In genomic region chr20:25378884-25379733, GRCh38 we compare ENCODE assay signal across 30 cellular contexts. TPM values are rescaled to one million over a fixed set of nuclear protein-coding genes. Genes with fewer than 3 reads are reported as not detected.
A peak's percentile ranks its signal among the peaks of the same experiment; 100 is the strongest.
DNase-seq lines count a peak whose midpoint lies in the region; ATAC-seq and TF ChIP-seq lines count a peak whose summit lies in the region.
"Had no signal": no experiment of that assay in that cellular context is flagged by ENCODE, and none has a peak within 500 bp of the region (broad histone marks: within the 10 kb centered on the region; RNA-seq: fewer than 3 reads in every experiment).

No MANE protein-coding gene starts in this region.

- H3K4me1 Mint-ChIP-seq in Caco-2 (ENCODE audit: low read depth, unreplicated experiment) (peaks cover 45% of the 10 kb centered on the region), neural crest cell (peaks cover 23% of the 10 kb centered on the region)
- H3K4me1 Mint-ChIP-seq in activated T-helper 17 cell treated with anti-CD3 and anti-CD28 coated beads, Interleukin-2, amount 50 U/mL, for 72 hours: peaks cover 16% of the 10 kb centered on the region

- H3K27me3 ChIP-seq in Caco-2 (replicated peaks; ENCODE audit: control insufficient read depth, insufficient read depth, low read length): no peaks in the 10 kb centered on the region
- H3K27me3 ChIP-seq in upper lobe of right lung: no peaks in the 10 kb centered on the region
- H3K27me3 ChIP-seq: adrenal gland, brain microvascular endothelial cell, esophagus muscularis mucosa, foreskin keratinocyte, heart right ventricle, MG63, sigmoid colon had no signal

- peaks cover 35% of the 10 kb centered on the region for H3K4me1 ChIP-seq in Caco-2
- no peaks in the 10 kb centered on the region for H3K4me1 ChIP-seq in upper lobe of right lung
- H3K4me1 ChIP-seq: adrenal gland, foreskin keratinocyte, psoas muscle had no signal

- H3K36me3 Mint-ChIP-seq in Caco-2 (ENCODE audit: insufficient read depth, unreplicated experiment): peaks cover 41% of the 10 kb centered on the region
- H3K36me3 Mint-ChIP-seq in activated T-helper 17 cell treated with anti-CD3 and anti-CD28 coated beads, Interleukin-2, amount 50 U/mL, for 72 hours (ENCODE audit: low read depth): peaks cover 9% of the 10 kb centered on the region
- peaks cover 15% of the 10 kb centered on the region for H3K36me3 Mint-ChIP-seq in neural crest cell (ENCODE audit: low read depth)

- H3K27ac Mint-ChIP-seq in Caco-2 (ENCODE audit: unreplicated experiment): peak overlapping the region; percentile 62
- H3K27ac Mint-ChIP-seq in activated T-helper 17 cell treated with anti-CD3 and anti-CD28 coated beads, Interleukin-2, amount 50 U/mL, for 72 hours: peak overlapping the region; percentile 2
- H3K27ac Mint-ChIP-seq in neural crest cell (ENCODE audit: unreplicated experiment): peak overlapping the region; percentile 64
- H3K27ac Mint-ChIP-seq: activated naive CD4-positive, alpha-beta T cell treated with anti-CD3 and anti-CD28 coated beads for 36 hours had no signal

- no peak for ATAC-seq in activated T-helper 17 cell treated with anti-CD3 and anti-CD28 coated beads, Interleukin-2, amount 50 U/mL, for 72 hours (replicated peaks)
- ATAC-seq in upper lobe of right lung (peak; percentile 51), GM18873 (IDR thresholded peaks at IDR 0.05; ENCODE audit: low FRiP score, unreplicated experiment) (no peak)
- ATAC-seq: activated CD4-positive, CD25-positive, alpha-beta regulatory T cell treated with anti-CD3 and anti-CD28 coated beads, Interleukin-2, amount 50 U/mL, for 24 hours; foreskin keratinocyte; heart right ventricle; PC-3; psoas muscle had no signal

- no peaks in the 10 kb centered on the region for H3K9me3 Mint-ChIP-seq in Caco-2 (ENCODE audit: unreplicated experiment)
- H3K9me3 Mint-ChIP-seq in activated T-helper 17 cell treated with anti-CD3 and anti-CD28 coated beads, Interleukin-2, amount 50 U/mL, for 72 hours: no peaks in the 10 kb centered on the region
- H3K9me3 Mint-ChIP-seq in neural crest cell: no peaks in the 10 kb centered on the region
- H3K9me3 Mint-ChIP-seq: activated naive CD4-positive, alpha-beta T cell treated with anti-CD3 and anti-CD28 coated beads for 36 hours had no signal

- TF ChIP-seq CTCF in Caco-2 (IDR thresholded peaks at IDR 0.05; ENCODE audit: insufficient read depth in 1 of 2, low read depth in 1 of 2, low read length in 1 of 2, severe bottlenecking in 1 of 2, unreplicated experiment in 1 of 2): no peak
- no peak for TF ChIP-seq CTCF in neural crest cell (conservative IDR thresholded peaks at IDR 0.05)
- no peak for TF ChIP-seq CTCF in upper lobe of right lung (IDR thresholded peaks at IDR 0.05)

- no peak overlapping the region for H3K4me3 ChIP-seq in Caco-2 (ENCODE audit: low read depth, low read length)
- H3K4me3 ChIP-seq in upper lobe of right lung: no peak overlapping the region
- H3K4me3 ChIP-seq: adrenal gland, esophagus muscularis mucosa, heart right ventricle, MG63, psoas muscle, sigmoid colon had no signal

- H3K4me3 Mint-ChIP-seq in Caco-2 (ENCODE audit: unreplicated experiment) (peak overlapping the region; percentile 30), neural crest cell (no peak overlapping the region)
- H3K4me3 Mint-ChIP-seq in activated T-helper 17 cell treated with anti-CD3 and anti-CD28 coated beads, Interleukin-2, amount 50 U/mL, for 72 hours: no peak overlapping the region
- H3K4me3 Mint-ChIP-seq: activated naive CD4-positive, alpha-beta T cell treated with anti-CD3 and anti-CD28 coated beads for 36 hours had no signal

- no peak overlapping the region for H3K27ac ChIP-seq in upper lobe of right lung
- H3K27ac ChIP-seq: adrenal gland, brain microvascular endothelial cell, C4-2B, esophagus muscularis mucosa, foreskin keratinocyte, heart right ventricle, KMS-11, psoas muscle, sigmoid colon had no signal

- H3K27me3 Mint-ChIP-seq in Caco-2 (ENCODE audit: insufficient read depth, unreplicated experiment) (no peaks in the 10 kb centered on the region), neural crest cell (ENCODE audit: low read depth) (no peaks in the 10 kb centered on the region)
- no peaks in the 10 kb centered on the region for H3K27me3 Mint-ChIP-seq in activated T-helper 17 cell treated with anti-CD3 and anti-CD28 coated beads, Interleukin-2, amount 50 U/mL, for 72 hours

- POLR2A ChIA-PET in Caco-2 (lab: Charles Lee): interaction anchor here (0.6 to 1.6 kb wide), 4 partner anchors 19 to 1495 kb away, joined by 6 to 11 read pairs (median 6); partner anchors contain the start of gene GINS1

- H3K36me3 ChIP-seq in Caco-2 (ENCODE audit: control insufficient read depth, insufficient read depth, low read length): peaks cover 4% of the 10 kb centered on the region; the same call in 1 of the 2 replicates
- no peaks in the 10 kb centered on the region for H3K36me3 ChIP-seq in upper lobe of right lung
- H3K36me3 ChIP-seq: adrenal gland, brain microvascular endothelial cell, sigmoid colon had no signal

- no TSS peak for BruUV-seq in Caco-2 (replicated peaks; lab: Mats Ljungman, UMichigan)

- intact Hi-C loops in Caco-2 (cut with micrococcal nuclease; ENCODE audit: unreplicated experiment): loop anchor here (1.0 kb wide), 2 partner anchors 19 to 25 kb away; no protein-coding TSS in a partner anchor
- intact Hi-C loops in upper lobe of right lung (cut with DNase I): no loop called here

- CTCF ChIA-PET in Caco-2 (lab: Charles Lee): interaction anchor here (0.6 to 1.3 kb wide), 5 partner anchors 19 to 68 kb away, joined by 3 to 6 read pairs (median 4); no protein-coding TSS in a partner anchor

- DNase-seq in Caco-2 (peak in 1 of 2 experiments; percentile 46), neural crest cell (ENCODE audit: low read depth, low spot score) (no peak), upper lobe of right lung (no peak), T-helper 1 cell (no peak), DMS153 treated with DMSO at 0.1 percent for 48 hours (lab: John Stamatoyannopoulos, UW; ENCODE audit: unreplicated experiment) (no peak)
- DNase-seq: activated CD4-positive, alpha-beta T cell treated with anti-CD3 and anti-CD28 coated beads, Interleukin-2, amount 50 U/mL, for 48 hours; activated naive CD4-positive, alpha-beta T cell treated with anti-CD3 and anti-CD28 coated beads for 36 hours; adrenal gland; brain microvascular endothelial cell; cerebellar nuclear complex; foreskin keratinocyte; H7; heart right ventricle; MG63; NCI-H1105 treated with DMSO at 0.1 percent for 48 hours; NCI-H187 treated with DMSO at 0.1 percent for 48 hours; NCI-H524 treated with DMSO at 0.1 percent for 48 hours; occipital lobe; PC-3; psoas muscle; sigmoid colon; SK-N-SH; stimulated activated CD4-positive, alpha-beta T cell treated with anti-CD3 and anti-CD28 coated beads, Interleukin-4, amount 100 ng/mL, for 1 hour; T-helper 2 cell had no signal

- no peaks in the 10 kb centered on the region for H3K9me3 ChIP-seq in Caco-2
- H3K9me3 ChIP-seq in upper lobe of right lung: no peaks in the 10 kb centered on the region
- H3K9me3 ChIP-seq: adrenal gland, esophagus muscularis mucosa, heart right ventricle, MG63, psoas muscle, sigmoid colon, SK-N-SH had no signal

RNA-seq across cellular contexts. Expression of gene ABHD12, which starts 11.5 kb away (rescaled TPM):
- 84.9 and 104 TPM in 2 replicates for total RNA-seq in Caco-2 (2022)
- 10 to 100 TPM; 11.2 to 23.0 TPM for total RNA-seq in activated T-helper 17 cell treated with anti-CD3 and anti-CD28 coated beads, Interleukin-2, amount 50 U/mL, for 72 hours
- 51.3 and 51.6 TPM in 2 replicates for total RNA-seq in neural crest cell
- 45.2 TPM for total RNA-seq in upper lobe of right lung

RNA-seq across cellular contexts. Expression of gene GINS1, which starts 28.4 kb away (rescaled TPM):
- total RNA-seq in Caco-2 (2022) (48.7 and 50.9 TPM in 2 replicates), neural crest cell (53.9 and 56.5 TPM in 2 replicates), upper lobe of right lung (0.55 TPM)
- 10 to 100 TPM; 20.9 to 31.1 TPM for total RNA-seq in activated T-helper 17 cell treated with anti-CD3 and anti-CD28 coated beads, Interleukin-2, amount 50 U/mL, for 72 hours

Comparison
In these comparisons a context has a peak if more than half of its experiments do, and no peak if none do; other contexts are left out.
1. H3K27ac Mint-ChIP-seq: peak in every context shown above with its lines; median percentile 64 in neural crest cell; 62 in Caco-2; 2 in activated T-helper 17 cell treated with anti-CD3 and anti-CD28 coated beads, Interleukin-2, amount 50 U/mL, for 72 hours.
2. RNA of gene GINS1, which starts 28.4 kb away (total RNA-seq): 53.9 to 56.5 TPM in neural crest cell, 48.7 to 50.9 TPM in Caco-2 and 20.9 to 31.1 TPM in activated T-helper 17 cell treated with anti-CD3 and anti-CD28 coated beads, Interleukin-2, amount 50 U/mL, for 72 hours; 0.55 TPM in upper lobe of right lung (single experiment); every median in the first group is over 10 times any median in the second.